8 cellular contexts compared by ENCODE assay signal in the genomic region with DNA sequence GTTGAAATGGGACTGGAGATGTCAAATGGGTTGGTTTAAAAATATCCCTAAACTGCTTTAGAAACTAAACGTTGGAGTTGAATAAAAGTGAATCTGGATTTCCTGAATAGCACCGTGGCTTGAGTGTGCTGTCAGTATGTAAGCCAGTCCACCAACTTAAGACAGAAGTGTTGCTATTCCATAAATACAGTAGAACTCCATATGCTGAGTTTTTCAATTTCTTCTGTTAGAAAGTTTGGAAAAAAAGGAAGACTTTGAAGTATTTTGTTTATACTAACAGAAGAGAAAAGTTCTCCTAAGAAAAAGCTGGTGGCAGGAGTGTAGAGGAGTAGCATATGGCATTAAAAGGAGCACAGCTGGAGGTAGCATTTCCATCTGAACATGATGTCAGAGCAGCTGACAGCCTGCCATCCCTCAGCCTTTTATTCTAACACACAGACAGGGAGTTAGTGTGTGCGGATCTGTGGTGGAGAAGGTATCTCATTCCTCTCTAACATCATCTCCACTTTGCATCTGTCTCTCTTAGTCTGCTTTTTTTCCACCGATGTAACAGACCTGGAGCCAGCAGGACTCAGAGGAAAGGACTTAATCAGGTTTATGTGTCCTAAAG. TPM values are rescaled to one million over a fixed set of nuclear protein-coding genes. Genes with fewer than 3 reads are reported as not detected.
DNase-seq lines count a peak whose midpoint lies in the region; ATAC-seq, FAIRE-seq and TF ChIP-seq lines count a peak whose summit lies in the region.

A gene (plus strand): TSS at position 449 of the 610 bp plus-strand sequence. CDS start 149 bp downstream, at position 598.

- H3K4me2 ChIP-seq in H1 (ENCODE audit: insufficient read depth in 1 of 2, low read depth in 2 of 2, low read length in 2 of 2) = peak within 1 kb of the TSS; percentile 87 to 97
- peak within 1 kb of the TSS; percentile 92 for H3K4me2 ChIP-seq in mesenchymal stem cell (ENCODE audit: low read length, poor library complexity, severe bottlenecking)

- POLR2A ChIA-PET in CD4-positive, alpha-beta T cell (lab: Charles Lee) = interaction anchor here (0.8 to 13.3 kb wide), 3 partner anchors 9 to 26 kb away, joined by 3 to 283 read pairs (median 5); no protein-coding TSS in a partner anchor
- POLR2A ChIA-PET in H1 (lab: Charles Lee; ENCODE audit: partially characterized antibody) = interaction anchor here (1.4 to 2.5 kb wide), 2 partner anchors 12 to 36 kb away, joined by 3 to 8 read pairs; no protein-coding TSS in a partner anchor

- H4K5ac ChIP-seq in H1 (ENCODE audit: insufficient read length, low read depth, low read length) = no peak within 1 kb of the TSS

- H2BK120ac ChIP-seq in H1 (replicated peaks; ENCODE audit: low read depth, low read length) (no peak within 1 kb of the TSS), mesenchymal stem cell (ENCODE audit: low read depth, low read length) (no peak within 1 kb of the TSS)

- no peaks in the 10 kb centered on the region for H3K27me3 ChIP-seq in CD4-positive, alpha-beta T cell (ENCODE audit: control insufficient read depth, insufficient read depth, low read length)
- H3K27me3 ChIP-seq in HUES64 (ENCODE audit: insufficient read depth, low read length) = peaks cover 18% of the 10 kb centered on the region
- no peaks in the 10 kb centered on the region for H3K27me3 ChIP-seq in RWPE2 (ENCODE audit: insufficient read depth, poor library complexity, severe bottlenecking)
- peaks cover 0 to 8% (median 5%) of the 10 kb centered on the region in 4 experiments; a peak in 3 of 7 replicates for H3K27me3 ChIP-seq in H1 (replicated peaks in 1 of 4; ENCODE audit: control insufficient read depth in 3 of 4, extremely low read depth in 1 of 4, insufficient read depth in 3 of 4, low read length in 3 of 4)
- H3K27me3 ChIP-seq in mesenchymal stem cell (ENCODE audit: control insufficient read depth in 1 of 2, insufficient read depth in 1 of 2, low read length in 2 of 2) = no peaks in the 10 kb centered on the region

- H2AFZ ChIP-seq in H1 (ENCODE audit: low read length) (no peak within 1 kb of the TSS), mesenchymal stem cell (ENCODE audit: low read depth, low read length) (no peak within 1 kb of the TSS)

- no peak within 1 kb of the TSS for H3K14ac ChIP-seq in H1 (ENCODE audit: insufficient read length)
- no peak within 1 kb of the TSS for H3K14ac ChIP-seq in mesenchymal stem cell (ENCODE audit: low read length in 2 of 2)

- no peaks in the 10 kb centered on the region for H3K9me3 ChIP-seq in CD4-positive, alpha-beta T cell (ENCODE audit: control insufficient read depth, low read length)
- H3K9me3 ChIP-seq in HUES64 (ENCODE audit: insufficient read depth, low read depth, low read length) (no peaks in the 10 kb centered on the region), RWPE2 (ENCODE audit: severe bottlenecking) (no peaks in the 10 kb centered on the region), H1 (ENCODE audit: insufficient read depth in 2 of 2, low read depth in 1 of 2, low read length in 1 of 2) (no peaks in the 10 kb centered on the region), mesenchymal stem cell (ENCODE audit: control insufficient read depth, low read length) (no peaks in the 10 kb centered on the region)

- CTCF ChIA-PET in CD4-positive, alpha-beta T cell (lab: Charles Lee) = interaction anchor here (3.5 kb wide), 1 partner anchor 24 kb away, joined by 14 read pairs; no protein-coding TSS in a partner anchor
- CTCF ChIA-PET in H1 (lab: Charles Lee; ENCODE audit: partially characterized antibody) = interaction anchor here (0.9 kb wide), 1 partner anchor 161 kb away, joined by 3 read pairs; no protein-coding TSS in a partner anchor

- H3K36me3 Mint-ChIP-seq in CD4-positive, alpha-beta T cell (ENCODE audit: low read depth) = peaks cover 37% of the 10 kb centered on the region
- H3K36me3 Mint-ChIP-seq in type B pancreatic cell = no peaks in the 10 kb centered on the region

- H2BK5ac ChIP-seq in H1 (ENCODE audit: low read depth, low read length) = no peak within 1 kb of the TSS
- H2BK5ac ChIP-seq in mesenchymal stem cell (ENCODE audit: low read depth, low read length, poor library complexity, severe bottlenecking) = peak within 1 kb of the TSS; percentile 33

- no peak within 1 kb of the TSS for H3K23ac ChIP-seq in H1 (ENCODE audit: insufficient read length)
- H3K23ac ChIP-seq in mesenchymal stem cell (ENCODE audit: low read length in 2 of 2) = no peak within 1 kb of the TSS

- no peak for FAIRE-seq in H1 (lab: Jason Lieb, UNC)

- peak within 1 kb of the TSS; percentile 70 for H3K4me3 ChIP-seq in HUES64 (ENCODE audit: low read length)
- H3K4me3 ChIP-seq in RWPE2 (ENCODE audit: severe bottlenecking) = peak within 1 kb of the TSS; percentile 43
- H3K4me3 ChIP-seq in H1 (ENCODE audit: extremely low read depth in 1 of 4, insufficient read depth in 2 of 4, low read depth in 3 of 4, low read length in 4 of 4) = peak within 1 kb of the TSS; percentile 78 to 91 (median 84); a peak in 7 of 8 replicates
- peak within 1 kb of the TSS; percentile 46 to 88 for H3K4me3 ChIP-seq in mesenchymal stem cell (ENCODE audit: insufficient read depth in 1 of 2, low read depth in 1 of 2, low read length in 2 of 2)

- no peaks in the 10 kb centered on the region for H3K9me3 Mint-ChIP-seq in CD4-positive, alpha-beta T cell
- no peaks in the 10 kb centered on the region for H3K9me3 Mint-ChIP-seq in type B pancreatic cell

- WGBS in HUES64 = 12% methylated on average over 3 of the region's 4 CpGs
- 36% methylated on average over 4 of the region's 4 CpGs; no CpG with 5 or more reads in 1 of the 2 experiments for WGBS in H1 (ENCODE audit: extremely low coverage in 1 of 2, insufficient coverage in 1 of 2, insufficient read length in 1 of 2, insufficient replicate concordance in 2 of 2, low coverage in 1 of 2, low lambda C conversion rate in 2 of 2, missing lambda C conversion rate in 1 of 2), 2 experiments
- 0% methylated on average over 1 of the region's 4 CpGs for WGBS in mesenchymal stem cell

- H4K8ac ChIP-seq in H1 (ENCODE audit: extremely low read depth, insufficient read depth, low read length) (no peak within 1 kb of the TSS), mesenchymal stem cell (ENCODE audit: low read length) (no peak within 1 kb of the TSS)

- H2AK5ac ChIP-seq in H1 (ENCODE audit: low read depth, low read length) = no peak within 1 kb of the TSS
- peak within 1 kb of the TSS; percentile 31 for H2AK5ac ChIP-seq in mesenchymal stem cell (ENCODE audit: low read length, severe bottlenecking)

- H4K91ac ChIP-seq in H1 (replicated peaks; ENCODE audit: insufficient read length, low read length) (no peak within 1 kb of the TSS), mesenchymal stem cell (ENCODE audit: low read length) (no peak within 1 kb of the TSS)

- intact Hi-C loops in CD4-positive, alpha-beta T cell (cut with DNase I, micrococcal nuclease) = loop anchor here (1.0 to 10.0 kb wide), 5 partner anchors 12 to 796 kb away; a partner anchor contains a TSS

- TF ChIP-seq CTCF in CD4-positive, alpha-beta T cell (IDR thresholded peaks at IDR 0.05) = no peak
- TF ChIP-seq CTCF in RWPE2 (IDR thresholded peaks at IDR 0.05; ENCODE audit: poor library complexity, severe bottlenecking) (no peak), H1 (IDR thresholded peaks at IDR 0.05; ENCODE audit: control extremely low read depth in 1 of 3, insufficient read depth in 1 of 3, low read depth in 1 of 3, low read length in 3 of 3) (no peak), type B pancreatic cell (conservative IDR thresholded peaks at IDR 0.05) (no peak)

- H2BK15ac ChIP-seq in H1 (ENCODE audit: low read length) (no peak within 1 kb of the TSS), mesenchymal stem cell (ENCODE audit: low read depth, poor library complexity, severe bottlenecking) (no peak within 1 kb of the TSS)

- DNase-seq in CD4-positive, alpha-beta T cell = no peak
- no peak for DNase-seq in RWPE2 (ENCODE audit: low spot score)
- DNase-seq in H1 (ENCODE audit: low read depth in 1 of 2, low spot score in 2 of 2) = no peak
- peak; percentile 80 for DNase-seq in mesenchymal stem cell
- no peak for DNase-seq in type B pancreatic cell (ENCODE audit: extremely low spot score, unreplicated experiment)
- no peak for DNase-seq in T1000 (lab: John Stamatoyannopoulos, UW)
- DNase-seq in NOMO-1 (lab: John Stamatoyannopoulos, UW; ENCODE audit: unreplicated experiment in 2 of 2) = no peak

- H3K27me3 Mint-ChIP-seq in CD4-positive, alpha-beta T cell = no peaks in the 10 kb centered on the region
- peaks cover 3% of the 10 kb centered on the region for H3K27me3 Mint-ChIP-seq in type B pancreatic cell

- peaks cover 37% of the 10 kb centered on the region for H3K4me1 ChIP-seq in HUES64 (ENCODE audit: insufficient read depth, low read length)
- H3K4me1 ChIP-seq in RWPE2 (ENCODE audit: insufficient read depth, poor library complexity, severe bottlenecking) = peaks cover 9% of the 10 kb centered on the region
- peaks cover 3 to 18% (median 9%) of the 10 kb centered on the region in 4 experiments; a peak in 6 of 7 replicates for H3K4me1 ChIP-seq in H1 (replicated peaks in 1 of 4; ENCODE audit: control insufficient read depth in 3 of 4, insufficient read depth in 4 of 4, low read length in 3 of 4)
- H3K4me1 ChIP-seq in mesenchymal stem cell (ENCODE audit: control insufficient read depth, insufficient read depth, low read depth, low read length) = peaks cover 5% of the 10 kb centered on the region

- peak within 1 kb of the TSS; percentile 87 for H3K27ac ChIP-seq in CD4-positive, alpha-beta T cell (ENCODE audit: low read depth, low read length)
- H3K27ac ChIP-seq in HUES64 (ENCODE audit: low read depth, low read length) = no peak within 1 kb of the TSS
- no peak within 1 kb of the TSS for H3K27ac ChIP-seq in RWPE2 (ENCODE audit: poor library complexity, severe bottlenecking)
- no peak within 1 kb of the TSS for H3K27ac ChIP-seq in H1 (ENCODE audit: low read depth, low read length)
- peak within 1 kb of the TSS; percentile 32 for H3K27ac ChIP-seq in mesenchymal stem cell (ENCODE audit: low read length, poor library complexity, severe bottlenecking)

- H3K18ac ChIP-seq in H1 (ENCODE audit: extremely low read depth, low read length) (no peak within 1 kb of the TSS), mesenchymal stem cell (ENCODE audit: low read depth in 1 of 2, low read length in 2 of 2) (peak within 1 kb of the TSS in 1 of 2 experiments; percentile 59)

- H2BK20ac ChIP-seq in H1 (ENCODE audit: low read length) = no peak within 1 kb of the TSS

- H3K27ac Mint-ChIP-seq in CD4-positive, alpha-beta T cell = no peak within 1 kb of the TSS
- peak within 1 kb of the TSS; percentile 91 for H3K27ac Mint-ChIP-seq in type B pancreatic cell

- H2BK12ac ChIP-seq in H1 (ENCODE audit: low read depth, low read length) = no peak within 1 kb of the TSS
- no peak within 1 kb of the TSS for H2BK12ac ChIP-seq in mesenchymal stem cell (ENCODE audit: low read length in 2 of 2)

- peaks cover 14% of the 10 kb centered on the region for H3K23me2 ChIP-seq in H1 (ENCODE audit: low read depth, low read length)

- peaks cover 13 to 20% of the 10 kb centered on the region in 2 experiments for H4K20me1 ChIP-seq in H1 (replicated peaks in 1 of 2; ENCODE audit: control insufficient read depth in 1 of 2, insufficient read depth in 2 of 2, low read length in 2 of 2)

- peaks cover 0 to 50% of the 10 kb centered on the region in 2 experiments; a peak in 2 of 4 replicates for H3K79me2 ChIP-seq in H1 (ENCODE audit: control insufficient read depth in 1 of 2, insufficient read depth in 2 of 2, low read length in 2 of 2)

- TF ChIP-seq POLR2A in H1 (IDR thresholded peaks at IDR 0.05; ENCODE audit: control extremely low read depth in 1 of 2, low read depth in 2 of 2, low read length in 2 of 2) = no peak

- H3K36me3 ChIP-seq in HUES64 (ENCODE audit: insufficient read depth, low read length) (peaks cover 23% of the 10 kb centered on the region), RWPE2 (ENCODE audit: low read depth) (peaks cover 6% of the 10 kb centered on the region), H1 (ENCODE audit: control insufficient read depth in 2 of 4, insufficient read depth in 4 of 4, low read length in 3 of 4) (peaks cover 3 to 16% (median 12%) of the 10 kb centered on the region in 4 experiments; a peak in 6 of 8 replicates), mesenchymal stem cell (ENCODE audit: control insufficient read depth in 1 of 2, insufficient read depth in 2 of 2, low read depth in 1 of 2, low read length in 2 of 2) (peaks cover 16 to 23% of the 10 kb centered on the region in 2 experiments)

- no peak for TF ChIP-seq RAD21 in H1 (IDR thresholded peaks at IDR 0.05 in 1 of 2, conservative IDR thresholded peaks at IDR 0.05 in 1 of 2; ENCODE audit: low read depth in 2 of 2, low read length in 2 of 2)

- no peak within 1 kb of the TSS for H3K56ac ChIP-seq in H1 (replicated peaks; ENCODE audit: insufficient read length, low read depth, low read length)

- H3K4ac ChIP-seq in H1 (replicated peaks; ENCODE audit: insufficient read length, low read depth, low read length) = no peak within 1 kb of the TSS
- H3K4ac ChIP-seq in mesenchymal stem cell (ENCODE audit: low read depth in 1 of 2, low read length in 2 of 2) = peak within 1 kb of the TSS in 1 of 2 experiments; percentile 54

- ATAC-seq in CD4-positive, alpha-beta T cell (ENCODE audit: poor library complexity) = no peak
- ATAC-seq in RWPE2 (ENCODE audit: low read depth) = no peak

- peaks cover 29% of the 10 kb centered on the region for H3K4me1 Mint-ChIP-seq in CD4-positive, alpha-beta T cell (ENCODE audit: low read depth)
- peaks cover 15% of the 10 kb centered on the region for H3K4me1 Mint-ChIP-seq in type B pancreatic cell (ENCODE audit: unreplicated experiment)

- no peak for TF ChIP-seq EP300 in H1 (IDR thresholded peaks at IDR 0.05; ENCODE audit: borderline replicate concordance in 1 of 2, low read depth in 2 of 2, low read length in 2 of 2)

- H3K79me1 ChIP-seq in H1 (ENCODE audit: low read depth, low read length) (peaks cover 2% of the 10 kb centered on the region; the same call in 1 of the 2 replicates), mesenchymal stem cell (replicated peaks; ENCODE audit: low read length, poor library complexity, severe bottlenecking) (peaks cover 19% of the 10 kb centered on the region)

- H3K9ac ChIP-seq in HUES64 (ENCODE audit: low read depth, low read length) = peak within 1 kb of the TSS; percentile 61; the same call in 1 of the 2 replicates
- no peak within 1 kb of the TSS for H3K9ac ChIP-seq in H1 (replicated peaks in 1 of 4; ENCODE audit: extremely low read depth in 1 of 4, low read depth in 3 of 4, low read length in 3 of 4)
- peak within 1 kb of the TSS; percentile 83 for H3K9ac ChIP-seq in mesenchymal stem cell (ENCODE audit: low read length)

- no peak within 1 kb of the TSS for H3K4me3 Mint-ChIP-seq in CD4-positive, alpha-beta T cell
- no peak within 1 kb of the TSS for H3K4me3 Mint-ChIP-seq in type B pancreatic cell

RNA-seq across cellular contexts. Expression of the gene that starts here (rescaled TPM):
- 10 to 100 TPM; 57.2 to 59.9 TPM for total RNA-seq in CD4-positive, alpha-beta T cell
- 7.8 TPM for polyA plus RNA-seq in HUES64 (2013, experiment 1 of 2)
- polyA plus RNA-seq in HUES64 (2013, experiment 2 of 2) = 10.8 TPM
- total RNA-seq in H1 (2021; fragmentation: NEBNext Ultra II Directional; extraction: Animal tissue kit (Norgen Biotek cat#: 25700)) = 14.0 and 14.4 TPM in 2 replicates
- 8.2 and 8.5 TPM in 2 replicates for polyA plus RNA-seq in H1 (2011; rRNA removed)
- polyA plus RNA-seq in H1 (2011; cell fraction: cytosol; rRNA removed) = 8.6 TPM
- 17.3 TPM for polyA plus RNA-seq in H1 (2011; cell fraction: nucleus; rRNA removed)
- polyA plus RNA-seq in H1 (2012, experiment 1 of 2) = 7.3 to 9.6 TPM (median 8.3 TPM) in 4 replicates
- polyA plus RNA-seq in H1 (2012, experiment 2 of 2) = 2.0 TPM
- 7.5 TPM for polyA plus RNA-seq in H1 (2013, experiment 1 of 2)
- polyA plus RNA-seq in H1 (2013, experiment 2 of 2) = 7.2 TPM
- polyA minus RNA-seq in H1 (2011; rRNA and poly(A)+ RNA removed) = 14.2 and 15.0 TPM in 2 replicates
- 11.5 TPM for polyA minus RNA-seq in H1 (2011; cell fraction: cytosol; rRNA and poly(A)+ RNA removed)
- polyA minus RNA-seq in H1 (2011; cell fraction: nucleus; rRNA and poly(A)+ RNA removed) = 8.1 TPM
- polyA plus RNA-seq in mesenchymal stem cell (2013, experiment 1 of 2) = 6.6 TPM
- 6.9 TPM for polyA plus RNA-seq in mesenchymal stem cell (2013, experiment 2 of 2)
- 11.9 and 16.7 TPM in 2 replicates for total RNA-seq in type B pancreatic cell (ENCODE audit: low replicate concordance)

Comparison
In these comparisons a context has a peak if more than half of its experiments do, and no peak if none do; other contexts are left out.
1. H3K27ac ChIP-seq: peak in CD4-positive, alpha-beta T cell (single experiment) and mesenchymal stem cell (single experiment); none in HUES64 (single experiment), RWPE2 (single experiment) and H1 (single experiment).
2. H3K9ac ChIP-seq: peak in HUES64 (single experiment) and mesenchymal stem cell (single experiment); none in H1 (0 of 4).
3. Peak in every context shown above with its lines, with median percentiles within 50 percentile points of each other: H3K4me3 ChIP-seq.